15 cellular contexts compared by ENCODE assay signal in genomic region chr3:184428561-184429175, GRCh38. TPM values are rescaled to one million over a fixed set of nuclear protein-coding genes. Genes with fewer than 3 reads are reported as not detected.
DNase-seq lines count a peak whose midpoint lies in the region; ATAC-seq lines count a peak whose summit lies in the region.
"Had no signal": no experiment of that assay in that cellular context is flagged by ENCODE, and none has a peak within 500 bp of the region (broad histone marks: within the 10 kb centered on the region; RNA-seq: fewer than 3 reads in every experiment).

No MANE protein-coding gene starts in this region.

- H3K14ac ChIP-seq in trophoblast cell (ENCODE audit: low read length) = no peak overlapping the region

- H3K79me1 ChIP-seq in trophoblast cell (ENCODE audit: low read length) = no peaks in the 10 kb centered on the region

- peak overlapping the region; percentile 66 for H2BK12ac ChIP-seq in trophoblast cell (ENCODE audit: low read length)

- H3K36me3 ChIP-seq in trophoblast cell (ENCODE audit: control insufficient read depth in 1 of 2, insufficient read depth in 2 of 2, low read length in 2 of 2) = no peaks in the 10 kb centered on the region
- H3K36me3 ChIP-seq: spleen had no signal

- H2AFZ ChIP-seq in trophoblast cell (ENCODE audit: insufficient read depth, low read length, poor library complexity) = no peak overlapping the region

- no peak overlapping the region for H2BK120ac ChIP-seq in trophoblast cell (ENCODE audit: insufficient read depth, low read length, poor library complexity)

- no peaks in the 10 kb centered on the region for H3K27me3 ChIP-seq in trophoblast cell (ENCODE audit: insufficient read depth, low read length)

- H3K79me2 ChIP-seq in trophoblast cell (ENCODE audit: control insufficient read depth, insufficient read depth, low read length, poor library complexity) = no peaks in the 10 kb centered on the region

- H4K12ac ChIP-seq in trophoblast cell (ENCODE audit: low read depth, low read length) = no peak overlapping the region

- no CpG with 5 or more reads among the region's 6 CpGs for WGBS in trophoblast cell (ENCODE audit: extremely low coverage, insufficient coverage, insufficient read length)

- no peaks in the 10 kb centered on the region for H3K4me1 ChIP-seq in trophoblast cell (ENCODE audit: control insufficient read depth in 1 of 2, insufficient read depth in 2 of 2, low read length in 2 of 2)
- H3K4me1 ChIP-seq: spleen had no signal

- ATAC-seq in GM21367 (IDR thresholded peaks at IDR 0.05; ENCODE audit: unreplicated experiment) = no peak
- ATAC-seq: GM12878 had no signal

- H3K9me3 ChIP-seq in trophoblast cell (ENCODE audit: insufficient read depth, low read depth, low read length) = no peaks in the 10 kb centered on the region

- in situ Hi-C loops in ACHN (cut with HindIII; ENCODE audit: low pct_ligation_motif_present, low pct_unique_long_range_greater_than_20kb, low sequenced_read_pairs) = no loop called here

- no peak overlapping the region for H3K4me2 ChIP-seq in trophoblast cell (ENCODE audit: low read length)

- H3K4ac ChIP-seq in trophoblast cell (ENCODE audit: low read depth, low read length) = no peak overlapping the region

- DNase-seq in COLO829 (ENCODE audit: low spot score) = peak; percentile 89
- peak; percentile 83 for DNase-seq in NCI-H774 (lab: John Stamatoyannopoulos, UW)
- DNase-seq in epidermal melanocyte (ENCODE audit: insufficient read length, low spot score) = peak; percentile 49
- DNase-seq in trophoblast cell = peak in 1 of 2 donors; percentile 57
- no peak for DNase-seq in NCI-H1048 (lab: John Stamatoyannopoulos, UW)
- DNase-seq in ACHN = no peak
- DNase-seq in NCI-H446 treated with DMSO at 0.1 percent for 48 hours (lab: John Stamatoyannopoulos, UW) = no peak
- DNase-seq: activated T-cell treated with anti-CD3 and anti-CD28 coated beads, Interleukin-2, amount 50 U/mL, for 1 hour; amniotic stem cell; mesendoderm; NCI-H1694; NCI-H82; spleen had no signal

- H2AK5ac ChIP-seq in trophoblast cell (ENCODE audit: low read length) = no peak overlapping the region

- H4K8ac ChIP-seq in trophoblast cell (ENCODE audit: low read depth, low read length) = no peak overlapping the region

- H3K18ac ChIP-seq in trophoblast cell (ENCODE audit: low read length) = no peak overlapping the region

- H2BK5ac ChIP-seq in trophoblast cell (ENCODE audit: low read depth, low read length, poor library complexity) = no peak overlapping the region

- H3K27ac ChIP-seq in trophoblast cell (ENCODE audit: low read depth, low read length) = no peak overlapping the region
- H3K27ac ChIP-seq: spleen had no signal

- H4K91ac ChIP-seq in trophoblast cell (ENCODE audit: low read depth, low read length) = peak overlapping the region; percentile 28

- H3K9ac ChIP-seq in trophoblast cell (ENCODE audit: low read length) = no peak overlapping the region

- H3K23ac ChIP-seq in trophoblast cell (ENCODE audit: low read length) = no peak overlapping the region

- no peak overlapping the region for H3K4me3 ChIP-seq in trophoblast cell (ENCODE audit: low read depth, low read length)
- H3K4me3 ChIP-seq: GM12878, spleen had no signal

RNA-seq across cellular contexts. Expression of gene CHRD, which starts 48.8 kb away (rescaled TPM):
- 9.8 and 10.2 TPM in 2 replicates for polyA plus RNA-seq in trophoblast cell (2013)
- polyA plus RNA-seq: GM12878 had no signal

RNA-seq across cellular contexts. Expression of gene THPO, which starts 50.7 kb away (rescaled TPM):
- polyA plus RNA-seq in trophoblast cell (2013) = 0.51 and 0.57 TPM in 2 replicates
- polyA plus RNA-seq: GM12878 had no signal

Comparison
In these comparisons a context has a peak if more than half of its experiments do, and no peak if none do; other contexts are left out.
1. DNase-seq: peak in COLO829 (single experiment), NCI-H774 (single experiment) and epidermal melanocyte (single experiment); none in NCI-H1048 (single experiment), ACHN (single experiment) and NCI-H446 treated with DMSO at 0.1 percent for 48 hours (single experiment).